Comparison of ENCODE assay signal across 3 cellular contexts in genomic region chr16:52229471-52229870, GRCh38.
"Had no signal": no experiment of that assay in that cellular context is flagged by ENCODE, and none has a peak within 500 bp of the region (broad histone marks: within the 10 kb centered on the region; RNA-seq: fewer than 3 reads in every experiment).

No MANE protein-coding gene starts in this region.

- H3K4me3 ChIP-seq: GM12878 had no signal

- DNase-seq: GDM1, GF-D8 had no signal
